16 cellular contexts compared by ENCODE assay signal in the genomic region with DNA sequence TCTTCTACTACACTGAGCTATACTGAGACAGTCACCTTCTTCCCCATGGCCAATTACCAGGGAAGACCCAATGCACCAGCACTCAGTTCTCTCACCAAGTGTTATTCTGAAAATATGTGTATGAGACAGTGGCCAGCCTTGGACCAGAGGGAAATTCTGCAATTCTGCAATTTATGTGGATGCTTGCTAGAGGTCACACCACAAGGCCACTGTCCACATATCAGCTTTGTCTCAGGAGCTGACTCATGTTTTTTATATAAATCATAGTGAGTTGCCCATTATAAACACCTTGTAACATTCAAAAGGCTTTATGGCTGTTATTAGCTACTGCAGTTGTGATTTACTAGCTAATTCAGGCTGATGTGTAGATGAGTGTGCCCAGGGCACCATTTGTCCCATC.
DNase-seq lines count a peak whose midpoint lies in the region; ATAC-seq and TF ChIP-seq lines count a peak whose summit lies in the region.
"Had no signal": no experiment of that assay in that cellular context is flagged by ENCODE, and none has a peak within 500 bp of the region (broad histone marks: within the 10 kb centered on the region; RNA-seq: fewer than 3 reads in every experiment).

No MANE protein-coding gene starts in this region.

- H3K27me3 ChIP-seq in stomach: no peaks in the 10 kb centered on the region
- H3K27me3 ChIP-seq: uterus had no signal

- no peak overlapping the region for H3K27ac ChIP-seq in stomach
- H3K27ac ChIP-seq: uterus had no signal

- TF ChIP-seq POLR2A in stomach (IDR thresholded peaks at IDR 0.05): no peak

- intact Hi-C loops in stomach (cut with DNase I; ENCODE audit: low total_unique reads): no loop called here

- H3K4me3 ChIP-seq in fibroblast of pulmonary artery (replicated peaks; ENCODE audit: low read depth, low read length) (no peak overlapping the region), skeletal muscle cell (ENCODE audit: low read depth, low read length) (no peak overlapping the region), stomach (no peak overlapping the region)
- H3K4me3 ChIP-seq: uterus had no signal

- H3K9me3 ChIP-seq in stomach: no peaks in the 10 kb centered on the region
- H3K9me3 ChIP-seq: uterus had no signal

- no peaks in the 10 kb centered on the region for H3K36me3 ChIP-seq in stomach
- H3K36me3 ChIP-seq: uterus had no signal

- TF ChIP-seq EP300 in stomach (IDR thresholded peaks at IDR 0.05): no peak

- H3K4me1 ChIP-seq in stomach: no peaks in the 10 kb centered on the region
- H3K4me1 ChIP-seq: uterus had no signal

- peak; percentile 39 for ATAC-seq in SK-N-SH treated with all-trans-retinoic acid at 6 μM for 48 hours
- ATAC-seq in HG03159 (IDR thresholded peaks at IDR 0.05; ENCODE audit: unreplicated experiment): no peak
- ATAC-seq: CD8-positive, alpha-beta T cell had no signal

- DNase-seq in GM03348 (ENCODE audit: low spot score) (peak; percentile 49), fibroblast of pulmonary artery (ENCODE audit: low read depth) (peak; percentile 39), skeletal muscle cell (ENCODE audit: low read depth) (peak; percentile 84), stomach (no peak), NCI-H2227 treated with DMSO at 0.1 percent for 48 hours (lab: John Stamatoyannopoulos, UW) (no peak)
- DNase-seq: activated CD4-positive, alpha-beta T cell treated with anti-CD3 and anti-CD28 coated beads for 48 hours; CD8-positive, alpha-beta T cell; GDM1; glutamatergic neuron; islet precursor cell; MM.1S; NCI-H2081 treated with DMSO at 0.1 percent for 48 hours; Right ventricle myocardium superior; uterus had no signal

- TF ChIP-seq CTCF in fibroblast of pulmonary artery (IDR thresholded peaks at IDR 0.05; ENCODE audit: low read length, missing control alignments) (no peak), stomach (IDR thresholded peaks at IDR 0.05) (no peak)

TF ChIP-seq in SK-N-SH treated with all-trans-retinoic acid at 6 μM for 48 hours, 23 proteins besides CTCF, POLR2A, EP300 and RAD21:
- TF ChIP-seq BACH2 (CRISPR knock-in tag; IDR thresholded peaks at IDR 0.05; ENCODE audit: borderline replicate concordance) (no peak), OSR1 (CRISPR knock-in tag; IDR thresholded peaks at IDR 0.05) (no peak), CSDC2 (CRISPR knock-in tag; IDR thresholded peaks at IDR 0.05) (no peak), PATZ1 (CRISPR knock-in tag; IDR thresholded peaks at IDR 0.05; ENCODE audit: borderline replicate concordance) (no peak), ISL1 (CRISPR knock-in tag; IDR thresholded peaks at IDR 0.05) (no peak), RARB (CRISPR knock-in tag; IDR thresholded peaks at IDR 0.05) (no peak), ZNF565 (CRISPR knock-in tag; conservative IDR thresholded peaks at IDR 0.05; ENCODE audit: low read depth) (no peak), SNAI2 (CRISPR knock-in tag; IDR thresholded peaks at IDR 0.05) (no peak), ZNF70 (CRISPR knock-in tag; IDR thresholded peaks at IDR 0.05) (no peak), ESRRG (CRISPR knock-in tag; IDR thresholded peaks at IDR 0.05) (no peak), ZFP3 (CRISPR knock-in tag; IDR thresholded peaks at IDR 0.05) (no peak)
- TF ChIP-seq, protein P1, sequence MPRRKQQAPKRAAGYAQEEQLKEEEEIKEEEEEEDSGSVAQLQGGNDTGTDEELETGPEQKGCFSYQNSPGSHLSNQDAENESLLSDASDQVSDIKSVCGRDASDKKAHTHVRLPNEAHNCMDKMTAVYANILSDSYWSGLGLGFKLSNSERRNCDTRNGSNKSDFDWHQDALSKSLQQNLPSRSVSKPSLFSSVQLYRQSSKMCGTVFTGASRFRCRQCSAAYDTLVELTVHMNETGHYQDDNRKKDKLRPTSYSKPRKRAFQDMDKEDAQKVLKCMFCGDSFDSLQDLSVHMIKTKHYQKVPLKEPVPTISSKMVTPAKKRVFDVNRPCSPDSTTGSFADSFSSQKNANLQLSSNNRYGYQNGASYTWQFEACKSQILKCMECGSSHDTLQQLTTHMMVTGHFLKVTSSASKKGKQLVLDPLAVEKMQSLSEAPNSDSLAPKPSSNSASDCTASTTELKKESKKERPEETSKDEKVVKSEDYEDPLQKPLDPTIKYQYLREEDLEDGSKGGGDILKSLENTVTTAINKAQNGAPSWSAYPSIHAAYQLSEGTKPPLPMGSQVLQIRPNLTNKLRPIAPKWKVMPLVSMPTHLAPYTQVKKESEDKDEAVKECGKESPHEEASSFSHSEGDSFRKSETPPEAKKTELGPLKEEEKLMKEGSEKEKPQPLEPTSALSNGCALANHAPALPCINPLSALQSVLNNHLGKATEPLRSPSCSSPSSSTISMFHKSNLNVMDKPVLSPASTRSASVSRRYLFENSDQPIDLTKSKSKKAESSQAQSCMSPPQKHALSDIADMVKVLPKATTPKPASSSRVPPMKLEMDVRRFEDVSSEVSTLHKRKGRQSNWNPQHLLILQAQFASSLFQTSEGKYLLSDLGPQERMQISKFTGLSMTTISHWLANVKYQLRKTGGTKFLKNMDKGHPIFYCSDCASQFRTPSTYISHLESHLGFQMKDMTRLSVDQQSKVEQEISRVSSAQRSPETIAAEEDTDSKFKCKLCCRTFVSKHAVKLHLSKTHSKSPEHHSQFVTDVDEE (CRISPR knock-in tag; IDR thresholded peaks at IDR 0.05): no peak
- TF ChIP-seq, protein P2, sequence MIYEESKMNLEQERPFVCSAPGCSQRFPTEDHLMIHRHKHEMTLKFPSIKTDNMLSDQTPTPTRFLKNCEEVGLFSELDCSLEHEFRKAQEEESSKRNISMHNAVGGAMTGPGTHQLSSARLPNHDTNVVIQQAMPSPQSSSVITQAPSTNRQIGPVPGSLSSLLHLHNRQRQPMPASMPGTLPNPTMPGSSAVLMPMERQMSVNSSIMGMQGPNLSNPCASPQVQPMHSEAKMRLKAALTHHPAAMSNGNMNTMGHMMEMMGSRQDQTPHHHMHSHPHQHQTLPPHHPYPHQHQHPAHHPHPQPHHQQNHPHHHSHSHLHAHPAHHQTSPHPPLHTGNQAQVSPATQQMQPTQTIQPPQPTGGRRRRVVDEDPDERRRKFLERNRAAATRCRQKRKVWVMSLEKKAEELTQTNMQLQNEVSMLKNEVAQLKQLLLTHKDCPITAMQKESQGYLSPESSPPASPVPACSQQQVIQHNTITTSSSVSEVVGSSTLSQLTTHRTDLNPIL (CRISPR knock-in tag; IDR thresholded peaks at IDR 0.05; ENCODE audit: low read depth): no peak
- TF ChIP-seq, protein P3, sequence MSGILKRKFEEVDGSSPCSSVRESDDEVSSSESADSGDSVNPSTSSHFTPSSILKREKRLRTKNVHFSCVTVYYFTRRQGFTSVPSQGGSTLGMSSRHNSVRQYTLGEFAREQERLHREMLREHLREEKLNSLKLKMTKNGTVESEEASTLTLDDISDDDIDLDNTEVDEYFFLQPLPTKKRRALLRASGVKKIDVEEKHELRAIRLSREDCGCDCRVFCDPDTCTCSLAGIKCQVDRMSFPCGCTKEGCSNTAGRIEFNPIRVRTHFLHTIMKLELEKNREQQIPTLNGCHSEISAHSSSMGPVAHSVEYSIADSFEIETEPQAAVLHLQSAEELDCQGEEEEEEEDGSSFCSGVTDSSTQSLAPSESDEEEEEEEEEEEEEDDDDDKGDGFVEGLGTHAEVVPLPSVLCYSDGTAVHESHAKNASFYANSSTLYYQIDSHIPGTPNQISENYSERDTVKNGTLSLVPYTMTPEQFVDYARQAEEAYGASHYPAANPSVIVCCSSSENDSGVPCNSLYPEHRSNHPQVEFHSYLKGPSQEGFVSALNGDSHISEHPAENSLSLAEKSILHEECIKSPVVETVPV (CRISPR knock-in tag; IDR thresholded peaks at IDR 0.05): no peak

Comparison
In these comparisons a context has a peak if more than half of its experiments do, and no peak if none do; other contexts are left out.
1. DNase-seq: peak in GM03348 (single experiment), fibroblast of pulmonary artery (single experiment) and skeletal muscle cell (single experiment); none in stomach (single experiment) and NCI-H2227 treated with DMSO at 0.1 percent for 48 hours (single experiment).